Comparison of ENCODE assay signal across 8 cellular contexts in the genomic region with DNA sequence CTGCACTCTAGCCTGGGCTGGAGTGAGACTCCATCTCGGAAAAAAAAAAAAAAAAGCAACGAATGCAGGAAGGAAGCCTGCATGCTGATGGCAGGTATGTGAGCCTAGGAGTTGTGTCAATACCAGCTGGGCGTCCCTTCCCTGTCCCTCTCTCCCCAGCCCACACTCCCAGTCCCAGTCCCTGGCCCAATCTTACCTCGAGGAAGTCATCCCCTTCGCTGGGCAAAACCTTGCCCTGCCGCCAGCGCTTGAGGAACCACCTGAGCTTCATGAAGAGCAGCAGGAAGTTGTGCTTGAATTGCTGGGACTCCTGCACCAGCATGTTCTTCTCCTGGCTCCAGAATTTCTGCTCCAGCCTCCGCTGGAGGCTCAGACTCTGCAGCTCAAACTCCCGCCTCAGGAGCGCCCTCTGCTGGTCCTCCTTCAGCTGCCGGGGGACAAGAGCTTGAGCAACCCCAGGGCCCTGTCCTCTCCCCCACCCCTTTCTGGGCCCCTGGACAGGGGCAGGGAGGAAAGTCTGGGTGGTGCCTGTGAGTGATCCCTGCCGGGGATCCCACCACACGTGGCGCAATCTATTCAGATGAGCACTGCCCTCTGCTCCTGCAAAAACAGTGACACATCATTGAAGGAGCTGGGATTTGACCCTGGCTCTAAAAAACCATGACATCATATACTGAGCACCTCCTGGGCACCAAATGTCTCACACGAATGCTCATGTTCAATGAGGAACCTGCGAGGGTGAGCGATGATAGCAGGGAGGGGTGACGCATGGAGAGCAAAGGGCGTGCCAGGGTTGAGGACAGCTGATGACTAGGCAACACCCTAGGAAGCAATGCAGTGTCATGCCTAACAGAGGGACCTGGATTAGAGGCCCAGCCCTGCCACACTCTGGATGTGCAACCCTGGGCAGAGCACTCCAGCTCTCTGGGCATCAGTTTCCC. TPM values are rescaled to one million over a fixed set of nuclear protein-coding genes. Genes with fewer than 3 reads are reported as not detected.
DNase-seq lines count a peak whose midpoint lies in the region; ATAC-seq, FAIRE-seq and TF ChIP-seq lines count a peak whose summit lies in the region.

No MANE protein-coding gene starts in this region.

- no peak overlapping the region for H3K4me3 Mint-ChIP-seq in Caco-2 (ENCODE audit: unreplicated experiment)

- no TSS peak for BruUV-seq in Caco-2 (replicated peaks; lab: Mats Ljungman, UMichigan)

- no peaks in the 10 kb centered on the region for H3K27me3 Mint-ChIP-seq in Caco-2 (ENCODE audit: insufficient read depth, unreplicated experiment)

- CTCF ChIA-PET in Caco-2 (lab: Charles Lee) = interaction anchor here (0.5 to 2.6 kb wide), 32 partner anchors 8 to 727 kb away, joined by 3 to 21 read pairs (median 4); a partner anchor contains a TSS

- POLR2A ChIA-PET in Caco-2 (lab: Charles Lee) = interaction anchor here (0.8 to 1.1 kb wide), 2 partner anchors 16 to 35 kb away, joined by 3 to 6 read pairs; a partner anchor contains a TSS

- H3K4me3 ChIP-seq in Caco-2 (ENCODE audit: low read depth, low read length) (no peak overlapping the region), WI38 (ENCODE audit: low read depth, low read length) (no peak overlapping the region), bronchial epithelial cell (ENCODE audit: low read depth, low read length) (no peak overlapping the region), left lung (no peak overlapping the region)

- FAIRE-seq in bronchial epithelial cell (lab: Jason Lieb, UNC) = peak; percentile 99

- TF ChIP-seq CTCF in Caco-2 (IDR thresholded peaks at IDR 0.05; ENCODE audit: insufficient read depth in 1 of 2, low read depth in 1 of 2, low read length in 1 of 2, severe bottlenecking in 1 of 2, unreplicated experiment in 1 of 2) = peak; percentile 92 to 98
- TF ChIP-seq CTCF in WI38 (IDR thresholded peaks at IDR 0.05; ENCODE audit: low read depth, low read length) = peak; percentile 90
- TF ChIP-seq CTCF in bronchial epithelial cell (IDR thresholded peaks at IDR 0.05; ENCODE audit: insufficient read depth, low read length, severe bottlenecking) = peak; percentile 84
- TF ChIP-seq CTCF in left lung (IDR thresholded peaks at IDR 0.05) = peak; percentile 51 to 81

- H3K27ac Mint-ChIP-seq in Caco-2 (ENCODE audit: unreplicated experiment) = no peak overlapping the region

- peaks cover 28% of the 10 kb centered on the region for H3K36me3 Mint-ChIP-seq in Caco-2 (ENCODE audit: insufficient read depth, unreplicated experiment)

- H3K36me3 ChIP-seq in Caco-2 (ENCODE audit: control insufficient read depth, insufficient read depth, low read length) (peaks cover 10% of the 10 kb centered on the region), bronchial epithelial cell (ENCODE audit: control insufficient read depth, insufficient read depth, low read length) (peaks cover 21% of the 10 kb centered on the region), left lung (peaks cover 0 to 68% of the 10 kb centered on the region in 2 donors)

- peaks cover under 1% of the 10 kb centered on the region for H3K4me1 Mint-ChIP-seq in Caco-2 (ENCODE audit: low read depth, unreplicated experiment)

- ATAC-seq in left lung (peak; percentile 78), GM18868 (IDR thresholded peaks at IDR 0.05; ENCODE audit: unreplicated experiment) (no peak)

- DNase-seq in Caco-2 = peak; percentile 81 to 84
- peak; percentile 18 for DNase-seq in KG1 (lab: John Stamatoyannopoulos, UW)
- peak; percentile 89 for DNase-seq in bronchial epithelial cell (ENCODE audit: low read depth)
- peak; percentile 67 to 93 for DNase-seq in left lung
- DNase-seq in stimulated activated CD8-positive, alpha-beta memory T cell treated with anti-CD3 and anti-CD28 coated beads, Interleukin-12 subunit alpha, Interleukin-12 subunit beta, amount 100 ng/mL, for 1 hour (ENCODE audit: low read depth) = peak; percentile 57
- DNase-seq in NCI-H2171 (lab: John Stamatoyannopoulos, UW) = no peak

- H3K27me3 ChIP-seq in Caco-2 (replicated peaks; ENCODE audit: control insufficient read depth, insufficient read depth, low read length) = no peaks in the 10 kb centered on the region
- no peaks in the 10 kb centered on the region for H3K27me3 ChIP-seq in bronchial epithelial cell (ENCODE audit: control insufficient read depth, insufficient read depth, low read length)
- no peaks in the 10 kb centered on the region for H3K27me3 ChIP-seq in left lung

- intact Hi-C loops in Caco-2 (cut with micrococcal nuclease; ENCODE audit: unreplicated experiment) (no loop called here), left lung (cut with DNase I) (no loop called here)

- H3K9me3 Mint-ChIP-seq in Caco-2 (ENCODE audit: unreplicated experiment) = no peaks in the 10 kb centered on the region

- H3K4me1 ChIP-seq in Caco-2 (peaks cover 5% of the 10 kb centered on the region; the same call in 1 of the 2 replicates), left lung (peaks cover 0 to 6% of the 10 kb centered on the region in 2 donors)

- no peak overlapping the region for H3K27ac ChIP-seq in left lung

- H3K9me3 ChIP-seq in Caco-2 = no peaks in the 10 kb centered on the region
- H3K9me3 ChIP-seq in left lung = no peaks in the 10 kb centered on the region

RNA-seq across cellular contexts. Expression of a gene that starts 35.0 kb away (rescaled TPM):
- total RNA-seq in Caco-2 (2022) (56.9 and 59.2 TPM in 2 replicates), bronchial epithelial cell (3.7 and 4.9 TPM in 2 replicates), left lung (10 to 100 TPM; 14.5 to 16.6 TPM)
